In the genomic region with DNA sequence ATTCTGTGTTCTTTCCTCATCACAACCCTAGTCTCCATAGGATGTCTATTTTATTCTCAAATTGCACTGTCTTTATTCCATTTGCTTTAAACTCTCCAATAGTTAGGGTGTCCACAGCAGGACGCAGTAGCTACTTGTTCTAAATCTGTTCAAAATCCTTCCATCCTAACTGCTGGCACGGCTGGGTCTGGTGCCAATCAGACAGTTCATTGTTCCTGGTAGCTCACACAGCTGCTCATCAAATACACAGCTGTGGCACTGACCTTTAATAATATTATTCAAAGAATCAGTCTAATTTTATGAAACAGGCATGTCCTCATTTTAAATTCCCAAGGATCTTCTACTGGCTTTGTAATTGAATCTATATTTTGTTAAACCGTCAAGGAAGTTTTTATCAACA, we compare ENCODE assay signal across 17 cellular contexts. TPM values are rescaled to one million over a fixed set of nuclear protein-coding genes. Genes with fewer than 3 reads are reported as not detected.
DNase-seq lines count a peak whose midpoint lies in the region; TF ChIP-seq lines count a peak whose summit lies in the region.
"Had no signal": no experiment of that assay in that cellular context is flagged by ENCODE, and none has a peak within 500 bp of the region (broad histone marks: within the 10 kb centered on the region; RNA-seq: fewer than 3 reads in every experiment).

No MANE protein-coding gene starts in this region.

- no peaks in the 10 kb centered on the region for H3K9me3 ChIP-seq in adrenal gland (replicated peaks in 1 of 3)

- 74 to 83% (median 76%) methylated on average over 3 of the region's 3 CpGs for WGBS in adrenal gland, 4 donors

- intact Hi-C loops in dorsolateral prefrontal cortex (cut with DNase I) (no loop called here), posterior cingulate gyrus (cut with DNase I) (no loop called here), adrenal gland (cut with DNase I) (no loop called here)

- H3K36me3 ChIP-seq in adrenal gland (replicated peaks in 1 of 2) = no peaks in the 10 kb centered on the region

- no peak for TF ChIP-seq POLR2A in adrenal gland (IDR thresholded peaks at IDR 0.05)

- DNase-seq in LHCN-M2 (ENCODE audit: low read depth) (peak; percentile 44), dorsolateral prefrontal cortex (peak in 9 of 10 donors; percentile 31 to 76 (median 57)), medulla oblongata (ENCODE audit: extremely low spot score) (peak; percentile 72), posterior cingulate gyrus (peak in 8 of 10 donors; percentile 25 to 92 (median 58)), COLO829 (ENCODE audit: low spot score) (no peak), HT-29 (ENCODE audit: low spot score) (no peak), adrenal gland (no peak)
- no peak for DNase-seq in activated naive CD8-positive, alpha-beta T cell treated with anti-CD3 and anti-CD28 coated beads for 36 hours
- DNase-seq: DMS 273 treated with DMSO at 0.1 percent for 48 hours, GDM1, MV-4-11, NCI-H1417 treated with DMSO at 0.1 percent for 48 hours, NCI-H1930, NCI-H2171, NCI-H510A, NCI-H82 had no signal

- no peaks in the 10 kb centered on the region for H3K9me3 Mint-ChIP-seq in activated naive CD8-positive, alpha-beta T cell treated with anti-CD3 and anti-CD28 coated beads for 36 hours

- H3K27ac ChIP-seq in dorsolateral prefrontal cortex = peak overlapping the region in 55 of 59 donors; percentile 1 to 88 (median 70)
- H3K27ac ChIP-seq in adrenal gland = no peak overlapping the region

- peak overlapping the region in 10 of 59 donors; percentile 1 to 30 (median 12) for H3K4me3 ChIP-seq in dorsolateral prefrontal cortex
- H3K4me3 ChIP-seq in adrenal gland = no peak overlapping the region
- H3K4me3 ChIP-seq: K562 had no signal

- no peaks in the 10 kb centered on the region for H3K27me3 Mint-ChIP-seq in activated naive CD8-positive, alpha-beta T cell treated with anti-CD3 and anti-CD28 coated beads for 36 hours

- no peaks in the 10 kb centered on the region for H3K27me3 ChIP-seq in dorsolateral prefrontal cortex
- H3K27me3 ChIP-seq in adrenal gland = no peaks in the 10 kb centered on the region

- H3K27ac Mint-ChIP-seq in activated naive CD8-positive, alpha-beta T cell treated with anti-CD3 and anti-CD28 coated beads for 36 hours = no peak overlapping the region

- no peak overlapping the region for H3K4me3 Mint-ChIP-seq in activated naive CD8-positive, alpha-beta T cell treated with anti-CD3 and anti-CD28 coated beads for 36 hours

- no peaks in the 10 kb centered on the region for H3K4me1 ChIP-seq in adrenal gland (replicated peaks in 1 of 2)

- no peaks in the 10 kb centered on the region for H3K36me3 Mint-ChIP-seq in activated naive CD8-positive, alpha-beta T cell treated with anti-CD3 and anti-CD28 coated beads for 36 hours

- H3K4me1 Mint-ChIP-seq in activated naive CD8-positive, alpha-beta T cell treated with anti-CD3 and anti-CD28 coated beads for 36 hours = no peaks in the 10 kb centered on the region

- peak in 2 of 56 donors; percentile 12 to 15 for TF ChIP-seq CTCF in dorsolateral prefrontal cortex (IDR thresholded peaks at IDR 0.05 in 54 of 56, conservative IDR thresholded peaks at IDR 0.05 in 2 of 56; ENCODE audit: low read depth in 1 of 56, partially characterized antibody in 56 of 56)
- TF ChIP-seq CTCF in adrenal gland (IDR thresholded peaks at IDR 0.05) = no peak

RNA-seq across cellular contexts. Expression of a gene that starts 59.7 kb away (rescaled TPM):
- total RNA-seq in LHCN-M2 (2014; rRNA removed) = 64.1 and 72.6 TPM in 2 replicates
- 27.8 TPM for polyA plus RNA-seq in LHCN-M2 (2012)
- 10 to 100 TPM; 13.6 to 71.1 (median 44.6) TPM for total RNA-seq in dorsolateral prefrontal cortex
- not detected for total RNA-seq in activated naive CD8-positive, alpha-beta T cell treated with anti-CD3 and anti-CD28 coated beads for 36 hours
- not detected in 2 replicates for total RNA-seq in HT-29 (2014; rRNA removed; shearing (Covaris generic))
- 1 to 10 TPM in 2 of 8 donors, under 1 TPM in 4, not detected in 2; 0.16 to 2.7 (median 0.51) TPM for total RNA-seq in adrenal gland
- polyA plus RNA-seq in adrenal gland = under 1 TPM; 0.40 to 0.93 (median 0.51) TPM
- total RNA-seq: K562 had no signal

Comparison
In these comparisons a context has a peak if more than half of its experiments do, and no peak if none do; other contexts are left out.
1. DNase-seq: peak in LHCN-M2 (single experiment), dorsolateral prefrontal cortex (9 of 10), medulla oblongata (single experiment) and posterior cingulate gyrus (8 of 10); none in COLO829 (single experiment), activated naive CD8-positive, alpha-beta T cell treated with anti-CD3 and anti-CD28 coated beads for 36 hours (single experiment), HT-29 (single experiment) and adrenal gland (0 of 7).
2. H3K27ac ChIP-seq: peak in dorsolateral prefrontal cortex (55 of 59); none in adrenal gland (0 of 5).